ENCODE assay signal across 8 cellular contexts in the genomic region with DNA sequence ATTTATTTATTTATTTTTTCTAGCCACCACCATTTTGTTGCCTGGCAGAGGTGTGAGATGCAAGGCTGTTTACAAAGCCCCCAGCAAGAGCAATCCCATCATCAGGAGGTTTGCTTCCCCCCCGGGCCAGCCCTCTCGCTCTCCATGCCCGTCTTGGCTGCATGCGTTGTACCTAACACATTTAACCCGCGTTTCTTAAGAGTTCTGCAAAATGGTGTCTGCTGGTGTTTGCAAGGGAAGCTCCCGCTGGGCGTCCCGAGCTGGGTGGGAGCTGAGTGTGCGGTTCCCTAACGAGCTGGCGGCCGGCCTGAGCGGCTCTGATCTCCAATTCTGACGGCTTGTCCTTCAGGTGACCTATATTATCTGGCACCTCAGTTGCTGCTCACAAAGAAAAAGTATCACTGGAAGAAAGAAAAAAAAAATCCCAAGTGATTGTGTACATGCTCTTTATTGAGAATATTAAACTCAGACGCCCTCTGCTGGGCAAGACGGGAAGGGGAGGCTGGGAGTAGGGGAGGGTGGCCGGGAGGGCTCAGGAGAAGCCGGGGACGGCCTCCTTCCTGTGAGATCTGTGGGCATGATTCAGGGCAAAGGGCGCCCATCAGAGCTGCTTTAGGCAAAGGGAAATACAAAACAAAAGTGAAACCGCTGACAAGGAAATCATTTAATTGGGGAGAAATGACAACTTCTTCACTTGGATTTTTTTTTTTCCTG.
DNase-seq lines count a peak whose midpoint lies in the region; ATAC-seq, FAIRE-seq and TF ChIP-seq lines count a peak whose summit lies in the region.

No MANE protein-coding gene starts in this region.

- intact Hi-C loops in Right ventricle myocardium inferior (cut with DNase I): loop anchor here (1.0 to 10.0 kb wide), 4 partner anchors 24 to 321 kb away; no protein-coding TSS in a partner anchor
- intact Hi-C loops in pancreas (cut with DNase I): loop anchor here in 1 of 3 donors (5.0 kb wide), 1 partner anchor 338 kb away; no protein-coding TSS in a partner anchor
- intact Hi-C loops in thyroid gland (cut with DNase I): loop anchor here (5.0 kb wide), 1 partner anchor 338 kb away; no protein-coding TSS in a partner anchor

- H3K36me3 Mint-ChIP-seq in activated naive CD8-positive, alpha-beta T cell: peaks cover 5% of the 10 kb centered on the region

- WGBS in pancreas, 2 donors: 1% methylated on average over 22 of the region's 22 CpGs
- 0 to 1% methylated on average over 22 of the region's 22 CpGs for WGBS in thyroid gland, 2 donors

- H3K4me1 ChIP-seq in pancreas (peaks cover 0 to 12% (median 0%) of the 10 kb centered on the region in 3 donors), thyroid gland (peaks cover 29 to 36% of the 10 kb centered on the region in 2 donors)

- no peaks in the 10 kb centered on the region for H3K27me3 Mint-ChIP-seq in activated naive CD8-positive, alpha-beta T cell

- H3K36me3 ChIP-seq in H7 (replicated peaks; ENCODE audit: control insufficient read depth, insufficient read depth, low read length) (no peaks in the 10 kb centered on the region), pancreas (no peaks in the 10 kb centered on the region), thyroid gland (no peaks in the 10 kb centered on the region)

- H3K4me3 ChIP-seq in H7 (ENCODE audit: insufficient read depth, low read depth, low read length): peak overlapping the region; percentile 35
- peak overlapping the region; percentile 26 to 61 (median 40) for H3K4me3 ChIP-seq in pancreas
- H3K4me3 ChIP-seq in thyroid gland (replicated peaks in 1 of 3): peak overlapping the region; percentile 3 to 38 (median 33)

- TF ChIP-seq CTCF in pancreas (IDR thresholded peaks at IDR 0.05) (peak; percentile 80 to 86 (median 86)), thyroid gland (IDR thresholded peaks at IDR 0.05) (peak; percentile 78 to 98 (median 88))

- TF ChIP-seq POLR2A in thyroid gland (IDR thresholded peaks at IDR 0.05): no peak

- no peak for FAIRE-seq in pancreas (lab: Jason Lieb, UNC)

- peak overlapping the region; percentile 21 to 87 (median 82) for H3K27ac ChIP-seq in pancreas
- peak overlapping the region; percentile 87 to 96 (median 91) for H3K27ac ChIP-seq in thyroid gland

- no peaks in the 10 kb centered on the region for H3K9me3 Mint-ChIP-seq in activated naive CD8-positive, alpha-beta T cell (ENCODE audit: low read depth)

- peaks cover 48% of the 10 kb centered on the region for H3K4me1 Mint-ChIP-seq in activated naive CD8-positive, alpha-beta T cell (ENCODE audit: low read depth)

- DNase-seq in EH (ENCODE audit: low read depth) (peak; percentile 94), H7 (peak; percentile 91), NAMALWA (ENCODE audit: low spot score) (peak; percentile 95), SKM-1 (lab: John Stamatoyannopoulos, UW; ENCODE audit: unreplicated experiment) (peak; percentile 83), Right ventricle myocardium inferior (ENCODE audit: missing footprints) (peak; percentile 97), pancreas (peak; percentile 86 to 99 (median 92)), thyroid gland (peak; percentile 96 to 98)

- H3K9me3 ChIP-seq in pancreas: no peaks in the 10 kb centered on the region
- no peaks in the 10 kb centered on the region for H3K9me3 ChIP-seq in thyroid gland

- ATAC-seq in Right ventricle myocardium inferior: peak; percentile 87
- peak; percentile 93 to 97 (median 94) for ATAC-seq in pancreas

- H3K27me3 ChIP-seq in H7 (ENCODE audit: control insufficient read depth, insufficient read depth, low read length) (no peaks in the 10 kb centered on the region), pancreas (no peaks in the 10 kb centered on the region), thyroid gland (no peaks in the 10 kb centered on the region)

- H3K4me3 Mint-ChIP-seq in activated naive CD8-positive, alpha-beta T cell: peak overlapping the region; percentile 91

- peak overlapping the region; percentile 93 for H3K27ac Mint-ChIP-seq in activated naive CD8-positive, alpha-beta T cell

Comparison
In these comparisons a context has a peak if more than half of its experiments do, and no peak if none do; other contexts are left out.
1. Peak in every context shown above with its lines: DNase-seq, ATAC-seq, H3K4me3 ChIP-seq and H3K27ac ChIP-seq.